8 cellular contexts compared by ENCODE assay signal in the genomic region with DNA sequence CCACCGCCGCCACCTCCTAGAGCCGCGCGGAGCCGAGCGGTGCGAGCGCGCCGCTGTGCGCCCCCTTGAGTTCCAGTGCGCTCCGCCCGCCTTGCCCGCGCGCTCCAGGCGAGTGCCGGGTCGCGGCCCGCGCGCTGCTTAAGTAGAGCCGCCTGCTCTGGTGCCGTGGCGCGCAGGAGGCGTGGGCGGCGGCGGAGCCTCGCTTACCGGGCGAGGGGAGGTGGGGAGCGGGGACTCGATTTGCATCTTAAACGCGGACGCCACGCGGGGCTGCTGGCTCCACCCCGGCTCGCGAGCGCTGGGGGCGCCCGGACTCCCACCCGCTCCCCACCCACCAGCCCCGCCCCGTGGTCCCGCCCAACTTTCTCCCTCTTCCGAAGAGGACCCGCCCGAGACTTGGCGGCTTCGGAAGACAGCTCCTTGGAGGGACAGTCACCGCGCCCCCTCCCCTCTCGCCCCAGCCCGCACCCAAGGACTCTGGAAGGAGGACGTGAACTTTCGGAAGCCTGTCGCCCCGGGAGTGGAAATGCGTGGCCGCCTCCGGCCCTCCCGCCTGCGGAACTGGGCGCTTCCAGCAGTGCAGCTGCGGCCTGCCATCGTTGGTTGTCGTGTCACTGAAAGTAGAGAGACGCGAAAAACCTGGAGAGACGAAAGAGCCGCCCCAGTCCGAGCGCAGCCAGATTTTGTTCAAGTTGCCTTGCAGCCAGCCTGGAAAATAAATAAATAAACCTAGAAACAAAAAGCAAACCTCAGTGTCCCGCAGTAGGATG. TPM values are rescaled to one million over a fixed set of nuclear protein-coding genes. Genes with fewer than 3 reads are reported as not detected.
DNase-seq lines count a peak whose midpoint lies in the region; ATAC-seq, FAIRE-seq and TF ChIP-seq lines count a peak whose summit lies in the region.

KCTD12 (minus strand) TSS at position 114 of the 770 bp plus-strand sequence. CDS start 257 bp downstream, outside the sequence.

- H3K9me3 Mint-ChIP-seq in activated B cell treated with CpG ODN at 0.5 μM for 24 hours, result no peaks in the 10 kb centered on the region

- intact Hi-C loops in activated B cell treated with CpG ODN at 0.5 μM for 24 hours (cut with micrococcal nuclease), result loop anchor here (1.0 to 10.0 kb wide), 9 partner anchors 8 to 1718 kb away; partner anchors contain the start of genes CLN5, LMO7, POU4F1 and UCHL3

- peaks cover 2% of the 10 kb centered on the region for H3K36me3 Mint-ChIP-seq in activated B cell treated with CpG ODN at 0.5 μM for 24 hours (ENCODE audit: low read depth)

- DNase-seq in NCI-H1436 treated with DMSO at 0.1 percent for 48 hours (lab: John Stamatoyannopoulos, UW) (peak; percentile 56), activated B cell treated with CpG ODN at 0.5 μM for 24 hours (peak; percentile 79), keratinocyte (ENCODE audit: low read depth, low spot score) (no peak), NCI-H2107 treated with DMSO at 0.1 percent for 48 hours (lab: John Stamatoyannopoulos, UW; ENCODE audit: unreplicated experiment) (no peak)
- DNase-seq in central memory CD4-positive, alpha-beta T cell, result peak; percentile 68
- DNase-seq in stimulated activated CD4-positive, alpha-beta T cell treated with anti-CD3 and anti-CD28 coated beads, Interleukin-12 subunit alpha, Interleukin-12 subunit beta, amount 100 ng/mL, for 4 hours, result peak; percentile 77

- peak within 1 kb of the TSS; percentile 88 for H3K4me3 Mint-ChIP-seq in activated B cell treated with CpG ODN at 0.5 μM for 24 hours

- peaks cover 19% of the 10 kb centered on the region for H3K79me2 ChIP-seq in keratinocyte (ENCODE audit: control insufficient read depth, insufficient read depth, low read length)

- CTCF ChIA-PET in activated B cell treated with CpG ODN at 0.5 μM for 24 hours (lab: Charles Lee), result interaction anchor here (1.5 to 3.7 kb wide), 5 partner anchors 9 to 1010 kb away, joined by 5 to 25 read pairs (median 12); no protein-coding TSS in a partner anchor

- H3K27ac ChIP-seq in keratinocyte (ENCODE audit: control insufficient read depth, insufficient read depth, low read length), result peak within 1 kb of the TSS; percentile 23

- peak within 1 kb of the TSS; percentile 84 for H2AFZ ChIP-seq in keratinocyte (ENCODE audit: control insufficient read depth, low read length)

- peak; percentile 51 for FAIRE-seq in keratinocyte (lab: Jason Lieb, UNC)

- no peaks in the 10 kb centered on the region for H4K20me1 ChIP-seq in keratinocyte (ENCODE audit: control insufficient read depth, extremely low read depth, insufficient read depth, low read length)

- dilution Hi-C loops in keratinocyte (cut with MboI; ENCODE audit: extremely low pct_ligation_motif_present, low sequenced_read_pairs), result no loop called here

- peak within 1 kb of the TSS; percentile 87 for H3K4me2 ChIP-seq in keratinocyte (ENCODE audit: control insufficient read depth, extremely low read depth, insufficient read depth, low read depth, low read length)

- H3K9me3 ChIP-seq in keratinocyte (ENCODE audit: control insufficient read depth, low read depth, low read length), result no peaks in the 10 kb centered on the region

- ATAC-seq in GM18499 (IDR thresholded peaks at IDR 0.05; ENCODE audit: insufficient read depth, unreplicated experiment), result peak; percentile 47
- peak; percentile 70 for ATAC-seq in HG02678 (IDR thresholded peaks at IDR 0.05; ENCODE audit: unreplicated experiment)
- peak; percentile 78 for ATAC-seq in activated B cell treated with CpG ODN at 0.5 μM for 24 hours (ENCODE audit: low read depth)

- H3K9ac ChIP-seq in keratinocyte (ENCODE audit: control insufficient read depth, extremely low read depth, insufficient read depth, low read length), result peak within 1 kb of the TSS; percentile 69

- peaks cover 24% of the 10 kb centered on the region for H3K4me1 Mint-ChIP-seq in activated B cell treated with CpG ODN at 0.5 μM for 24 hours

- no peaks in the 10 kb centered on the region for H3K27me3 Mint-ChIP-seq in activated B cell treated with CpG ODN at 0.5 μM for 24 hours

- H3K36me3 ChIP-seq in keratinocyte (ENCODE audit: control insufficient read depth in 2 of 2, extremely low read depth in 1 of 2, insufficient read depth in 2 of 2, low read length in 2 of 2), result no peaks in the 10 kb centered on the region

- H3K27me3 ChIP-seq in keratinocyte (ENCODE audit: control insufficient read depth, extremely low read depth, insufficient read depth, low read length), result no peaks in the 10 kb centered on the region

- POLR2A ChIA-PET in activated B cell treated with CpG ODN at 0.5 μM for 24 hours (lab: Charles Lee), result interaction anchor here (0.6 to 2.7 kb wide), 8 partner anchors 12 to 810 kb away, joined by 3 to 12 read pairs (median 4); partner anchors contain the start of genes CLN5 and FBXL3

- H3K4me3 ChIP-seq in keratinocyte (ENCODE audit: control insufficient read depth in 2 of 3, extremely low read depth in 1 of 3, insufficient read depth in 2 of 3, low read depth in 1 of 3, low read length in 3 of 3), result peak within 1 kb of the TSS; percentile 69 to 73 (median 70)

- H3K9me1 ChIP-seq in keratinocyte (ENCODE audit: control insufficient read depth, extremely low read depth, insufficient read depth, low read length), result no peaks in the 10 kb centered on the region

- TF ChIP-seq CTCF in activated B cell treated with CpG ODN at 0.5 μM for 24 hours (IDR thresholded peaks at IDR 0.05), result no peak
- TF ChIP-seq CTCF in keratinocyte (optimal IDR thresholded peaks at IDR 0.05 in 1 of 3, IDR thresholded peaks at IDR 0.05 in 1 of 3, conservative IDR thresholded peaks at IDR 0.05 in 1 of 3; ENCODE audit: extremely low read depth in 1 of 3, insufficient read depth in 2 of 3, low read length in 3 of 3), result peak in 2 of 3 experiments; percentile 3 to 60

- H3K27ac Mint-ChIP-seq in activated B cell treated with CpG ODN at 0.5 μM for 24 hours, result peak within 1 kb of the TSS; percentile 72

- peaks cover 64% of the 10 kb centered on the region for H3K4me1 ChIP-seq in keratinocyte (ENCODE audit: control insufficient read depth, extremely low read depth, insufficient read depth, low read length)

RNA-seq across cellular contexts. Expression of gene KCTD12, which starts in this region (rescaled TPM):
- 4.5 and 5.5 TPM in 2 replicates for total RNA-seq in activated B cell treated with CpG ODN at 0.5 μM for 24 hours
- 8.9 to 18.9 TPM (median 18.2 TPM) in 3 replicates for polyA plus RNA-seq in keratinocyte
- 2.1 TPM for polyA plus RNA-seq in keratinocyte (2011; ENCODE audit: low read depth)
- 14.5 and 22.9 TPM in 2 replicates for polyA plus RNA-seq in keratinocyte (2011; cell fraction: cytosol; rRNA removed)
- 15.1 and 18.9 TPM in 2 replicates for polyA plus RNA-seq in keratinocyte (2011; cell fraction: nucleus; rRNA removed)
- polyA plus RNA-seq in keratinocyte (2012; ENCODE audit: low replicate concordance), result 6.3 and 28.6 TPM in 2 replicates
- polyA minus RNA-seq in keratinocyte, result 12.8 to 25.6 TPM (median 19.9 TPM) in 3 replicates
- polyA minus RNA-seq in keratinocyte (2011; cell fraction: cytosol; rRNA and poly(A)+ RNA removed), result 34.7 TPM
- 17.6 and 27.0 TPM in 2 replicates for polyA minus RNA-seq in keratinocyte (2011; cell fraction: nucleus; rRNA and poly(A)+ RNA removed)

Comparison
In these comparisons a context has a peak if more than half of its experiments do, and no peak if none do; other contexts are left out.
1. DNase-seq: peak in NCI-H1436 treated with DMSO at 0.1 percent for 48 hours (single experiment), activated B cell treated with CpG ODN at 0.5 μM for 24 hours (single experiment), central memory CD4-positive, alpha-beta T cell (single experiment) and stimulated activated CD4-positive, alpha-beta T cell treated with anti-CD3 and anti-CD28 coated beads, Interleukin-12 subunit alpha, Interleukin-12 subunit beta, amount 100 ng/mL, for 4 hours (single experiment); none in keratinocyte (single experiment) and NCI-H2107 treated with DMSO at 0.1 percent for 48 hours (single experiment).
2. Peak in every context shown above with its lines, with median percentiles within 50 percentile points of each other: ATAC-seq.